1 cellular context compared by ENCODE assay signal in genomic region chr1:93345633-93346471, GRCh38.
TF ChIP-seq lines count a peak whose summit lies in the region.

Gene DR1 (plus strand): TSS chr1:93345907. CDS start chr1:93346646, 739 bp downstream.

TF ChIP-seq in GM12878, 131 proteins besides CTCF, POLR2A, EP300 and RAD21 (continued from another document and continues in another):
- TF ChIP-seq TCF7 (IDR thresholded peaks at IDR 0.05; ENCODE audit: borderline replicate concordance): no peak
- TF ChIP-seq EZH2 (IDR thresholded peaks at IDR 0.05; ENCODE audit: borderline replicate concordance, control insufficient read depth, low read depth, low read length): no peak
- peak; percentile 48 to 86 for TF ChIP-seq EGR1 (IDR thresholded peaks at IDR 0.05; ENCODE audit: borderline replicate concordance in 1 of 2, low read depth in 2 of 2, low read length in 2 of 2)
- TF ChIP-seq CEBPZ (IDR thresholded peaks at IDR 0.05; ENCODE audit: low read depth, low read length): no peak
- TF ChIP-seq NR2C2 (IDR thresholded peaks at IDR 0.05; ENCODE audit: borderline replicate concordance, control insufficient read depth, insufficient read length, low read depth): no peak
- TF ChIP-seq REST (IDR thresholded peaks at IDR 0.05; ENCODE audit: low read depth, low read length): peak; percentile 26; the same call in 1 of the 2 replicates
- TF ChIP-seq ZNF384 (IDR thresholded peaks at IDR 0.05; ENCODE audit: borderline replicate concordance, low read depth, low read length): peak; percentile 19; the same call in 1 of the 2 replicates
- TF ChIP-seq CBFB (IDR thresholded peaks at IDR 0.05; ENCODE audit: low read depth): peak; percentile 75
- TF ChIP-seq CUX1 (IDR thresholded peaks at IDR 0.05; ENCODE audit: insufficient replicate concordance, low read depth, low read length): no peak
- TF ChIP-seq SMC3 (IDR thresholded peaks at IDR 0.05; ENCODE audit: borderline replicate concordance, low read length): no peak
- no peak for TF ChIP-seq BCLAF1 (IDR thresholded peaks at IDR 0.05)
- peak; percentile 93; the same call in 1 of the 2 replicates for TF ChIP-seq SMAD5 (IDR thresholded peaks at IDR 0.05; ENCODE audit: low read depth)
- TF ChIP-seq NR2F1 (conservative IDR thresholded peaks at IDR 0.05): no peak; the same call in 1 of the 2 replicates
- 0 out of 2 replicates have a peak, but pooled peaks have one; percentile 17 for TF ChIP-seq ZNF592 (IDR thresholded peaks at IDR 0.05)
- no peak for TF ChIP-seq FOXK2 (IDR thresholded peaks at IDR 0.05)
- TF ChIP-seq PRDM15 (CRISPR knock-in tag; IDR thresholded peaks at IDR 0.05): no peak
- peak; percentile 78; the same call in 1 of the 2 replicates for TF ChIP-seq GATAD2B (conservative IDR thresholded peaks at IDR 0.05; ENCODE audit: low read depth)
- peak; percentile 95 for TF ChIP-seq CHD2 (IDR thresholded peaks at IDR 0.05; ENCODE audit: borderline replicate concordance, low read depth, low read length)
- TF ChIP-seq BACH1 (IDR thresholded peaks at IDR 0.05; ENCODE audit: borderline replicate concordance): peak; percentile 18; the same call in 1 of the 2 replicates
- peak; percentile 71 for TF ChIP-seq RELB (IDR thresholded peaks at IDR 0.05; ENCODE audit: low read depth)
- TF ChIP-seq CREM (IDR thresholded peaks at IDR 0.05; ENCODE audit: low read depth): peak; percentile 40; the same call in 1 of the 2 replicates
